ENCODE assay signal across 1 cellular context in the genomic region with DNA sequence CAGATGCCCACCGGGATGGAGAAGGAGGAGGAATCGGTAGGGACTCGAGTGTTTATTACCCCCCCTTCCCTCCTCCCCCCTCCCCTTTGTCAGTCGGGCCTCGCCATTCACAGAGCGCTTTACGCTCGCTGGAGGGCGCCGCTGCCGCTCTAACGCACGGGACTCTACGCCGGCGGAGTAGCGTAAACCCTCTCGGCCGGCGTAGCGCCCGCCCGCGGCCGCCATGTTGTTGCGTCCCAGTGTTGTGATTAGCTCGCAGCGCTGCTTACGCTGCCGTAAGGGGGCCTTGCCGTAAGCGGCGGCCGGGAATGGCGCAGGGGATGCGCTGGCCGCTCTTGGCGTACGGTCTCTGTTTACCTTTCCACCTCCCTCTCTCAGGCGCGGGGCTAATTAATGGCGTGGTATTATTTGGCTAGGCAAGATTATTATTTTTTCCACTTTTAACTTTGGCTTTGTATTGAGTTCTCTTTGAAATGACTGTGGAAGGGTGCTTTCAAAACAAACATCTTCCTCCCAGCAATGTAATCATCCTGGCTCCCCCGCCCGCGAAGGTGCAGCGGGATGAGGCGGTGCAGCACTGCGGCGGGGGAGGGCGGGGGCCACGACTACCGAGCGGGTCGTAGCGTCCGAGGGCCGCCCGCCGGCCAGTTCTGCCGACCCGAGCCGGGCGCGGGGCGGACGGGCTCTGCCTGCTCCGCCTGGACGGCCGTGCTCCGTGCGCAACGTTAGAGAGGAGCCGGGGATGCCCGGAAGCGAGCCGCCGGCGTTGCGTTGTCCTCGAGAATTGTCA.
TF ChIP-seq lines count a peak whose summit lies in the region.

No MANE protein-coding gene starts in this region.

TF ChIP-seq in K562, 482 proteins besides CTCF, POLR2A, EP300 and RAD21 (continued from another document and continues in another):
- TF ChIP-seq, protein P1, sequence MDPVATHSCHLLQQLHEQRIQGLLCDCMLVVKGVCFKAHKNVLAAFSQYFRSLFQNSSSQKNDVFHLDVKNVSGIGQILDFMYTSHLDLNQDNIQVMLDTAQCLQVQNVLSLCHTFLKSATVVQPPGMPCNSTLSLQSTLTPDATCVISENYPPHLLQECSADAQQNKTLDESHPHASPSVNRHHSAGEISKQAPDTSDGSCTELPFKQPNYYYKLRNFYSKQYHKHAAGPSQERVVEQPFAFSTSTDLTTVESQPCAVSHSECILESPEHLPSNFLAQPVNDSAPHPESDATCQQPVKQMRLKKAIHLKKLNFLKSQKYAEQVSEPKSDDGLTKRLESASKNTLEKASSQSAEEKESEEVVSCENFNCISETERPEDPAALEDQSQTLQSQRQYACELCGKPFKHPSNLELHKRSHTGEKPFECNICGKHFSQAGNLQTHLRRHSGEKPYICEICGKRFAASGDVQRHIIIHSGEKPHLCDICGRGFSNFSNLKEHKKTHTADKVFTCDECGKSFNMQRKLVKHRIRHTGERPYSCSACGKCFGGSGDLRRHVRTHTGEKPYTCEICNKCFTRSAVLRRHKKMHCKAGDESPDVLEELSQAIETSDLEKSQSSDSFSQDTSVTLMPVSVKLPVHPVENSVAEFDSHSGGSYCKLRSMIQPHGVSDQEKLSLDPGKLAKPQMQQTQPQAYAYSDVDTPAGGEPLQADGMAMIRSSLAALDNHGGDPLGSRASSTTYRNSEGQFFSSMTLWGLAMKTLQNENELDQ (CRISPR knock-in tag; IDR thresholded peaks at IDR 0.05; ENCODE audit: borderline replicate concordance), result no peak
- no peak for TF ChIP-seq SMARCA4 (IDR thresholded peaks at IDR 0.05)
- no peak for TF ChIP-seq STAT5B (CRISPR knock-in tag; IDR thresholded peaks at IDR 0.05)
- no peak for TF ChIP-seq ZKSCAN8 (CRISPR knock-in tag; IDR thresholded peaks at IDR 0.05)
- no peak for TF ChIP-seq HDAC2 (IDR thresholded peaks at IDR 0.05)
- TF ChIP-seq, protein P2, sequence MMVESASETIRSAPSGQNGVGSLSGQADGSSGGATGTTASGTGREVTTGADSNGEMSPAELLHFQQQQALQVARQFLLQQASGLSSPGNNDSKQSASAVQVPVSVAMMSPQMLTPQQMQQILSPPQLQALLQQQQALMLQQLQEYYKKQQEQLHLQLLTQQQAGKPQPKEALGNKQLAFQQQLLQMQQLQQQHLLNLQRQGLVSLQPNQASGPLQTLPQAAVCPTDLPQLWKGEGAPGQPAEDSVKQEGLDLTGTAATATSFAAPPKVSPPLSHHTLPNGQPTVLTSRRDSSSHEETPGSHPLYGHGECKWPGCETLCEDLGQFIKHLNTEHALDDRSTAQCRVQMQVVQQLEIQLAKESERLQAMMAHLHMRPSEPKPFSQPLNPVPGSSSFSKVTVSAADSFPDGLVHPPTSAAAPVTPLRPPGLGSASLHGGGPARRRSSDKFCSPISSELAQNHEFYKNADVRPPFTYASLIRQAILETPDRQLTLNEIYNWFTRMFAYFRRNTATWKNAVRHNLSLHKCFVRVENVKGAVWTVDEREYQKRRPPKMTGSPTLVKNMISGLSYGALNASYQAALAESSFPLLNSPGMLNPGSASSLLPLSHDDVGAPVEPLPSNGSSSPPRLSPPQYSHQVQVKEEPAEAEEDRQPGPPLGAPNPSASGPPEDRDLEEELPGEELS (CRISPR knock-in tag; IDR thresholded peaks at IDR 0.05; ENCODE audit: borderline replicate concordance), result no peak
- TF ChIP-seq, protein P3, sequence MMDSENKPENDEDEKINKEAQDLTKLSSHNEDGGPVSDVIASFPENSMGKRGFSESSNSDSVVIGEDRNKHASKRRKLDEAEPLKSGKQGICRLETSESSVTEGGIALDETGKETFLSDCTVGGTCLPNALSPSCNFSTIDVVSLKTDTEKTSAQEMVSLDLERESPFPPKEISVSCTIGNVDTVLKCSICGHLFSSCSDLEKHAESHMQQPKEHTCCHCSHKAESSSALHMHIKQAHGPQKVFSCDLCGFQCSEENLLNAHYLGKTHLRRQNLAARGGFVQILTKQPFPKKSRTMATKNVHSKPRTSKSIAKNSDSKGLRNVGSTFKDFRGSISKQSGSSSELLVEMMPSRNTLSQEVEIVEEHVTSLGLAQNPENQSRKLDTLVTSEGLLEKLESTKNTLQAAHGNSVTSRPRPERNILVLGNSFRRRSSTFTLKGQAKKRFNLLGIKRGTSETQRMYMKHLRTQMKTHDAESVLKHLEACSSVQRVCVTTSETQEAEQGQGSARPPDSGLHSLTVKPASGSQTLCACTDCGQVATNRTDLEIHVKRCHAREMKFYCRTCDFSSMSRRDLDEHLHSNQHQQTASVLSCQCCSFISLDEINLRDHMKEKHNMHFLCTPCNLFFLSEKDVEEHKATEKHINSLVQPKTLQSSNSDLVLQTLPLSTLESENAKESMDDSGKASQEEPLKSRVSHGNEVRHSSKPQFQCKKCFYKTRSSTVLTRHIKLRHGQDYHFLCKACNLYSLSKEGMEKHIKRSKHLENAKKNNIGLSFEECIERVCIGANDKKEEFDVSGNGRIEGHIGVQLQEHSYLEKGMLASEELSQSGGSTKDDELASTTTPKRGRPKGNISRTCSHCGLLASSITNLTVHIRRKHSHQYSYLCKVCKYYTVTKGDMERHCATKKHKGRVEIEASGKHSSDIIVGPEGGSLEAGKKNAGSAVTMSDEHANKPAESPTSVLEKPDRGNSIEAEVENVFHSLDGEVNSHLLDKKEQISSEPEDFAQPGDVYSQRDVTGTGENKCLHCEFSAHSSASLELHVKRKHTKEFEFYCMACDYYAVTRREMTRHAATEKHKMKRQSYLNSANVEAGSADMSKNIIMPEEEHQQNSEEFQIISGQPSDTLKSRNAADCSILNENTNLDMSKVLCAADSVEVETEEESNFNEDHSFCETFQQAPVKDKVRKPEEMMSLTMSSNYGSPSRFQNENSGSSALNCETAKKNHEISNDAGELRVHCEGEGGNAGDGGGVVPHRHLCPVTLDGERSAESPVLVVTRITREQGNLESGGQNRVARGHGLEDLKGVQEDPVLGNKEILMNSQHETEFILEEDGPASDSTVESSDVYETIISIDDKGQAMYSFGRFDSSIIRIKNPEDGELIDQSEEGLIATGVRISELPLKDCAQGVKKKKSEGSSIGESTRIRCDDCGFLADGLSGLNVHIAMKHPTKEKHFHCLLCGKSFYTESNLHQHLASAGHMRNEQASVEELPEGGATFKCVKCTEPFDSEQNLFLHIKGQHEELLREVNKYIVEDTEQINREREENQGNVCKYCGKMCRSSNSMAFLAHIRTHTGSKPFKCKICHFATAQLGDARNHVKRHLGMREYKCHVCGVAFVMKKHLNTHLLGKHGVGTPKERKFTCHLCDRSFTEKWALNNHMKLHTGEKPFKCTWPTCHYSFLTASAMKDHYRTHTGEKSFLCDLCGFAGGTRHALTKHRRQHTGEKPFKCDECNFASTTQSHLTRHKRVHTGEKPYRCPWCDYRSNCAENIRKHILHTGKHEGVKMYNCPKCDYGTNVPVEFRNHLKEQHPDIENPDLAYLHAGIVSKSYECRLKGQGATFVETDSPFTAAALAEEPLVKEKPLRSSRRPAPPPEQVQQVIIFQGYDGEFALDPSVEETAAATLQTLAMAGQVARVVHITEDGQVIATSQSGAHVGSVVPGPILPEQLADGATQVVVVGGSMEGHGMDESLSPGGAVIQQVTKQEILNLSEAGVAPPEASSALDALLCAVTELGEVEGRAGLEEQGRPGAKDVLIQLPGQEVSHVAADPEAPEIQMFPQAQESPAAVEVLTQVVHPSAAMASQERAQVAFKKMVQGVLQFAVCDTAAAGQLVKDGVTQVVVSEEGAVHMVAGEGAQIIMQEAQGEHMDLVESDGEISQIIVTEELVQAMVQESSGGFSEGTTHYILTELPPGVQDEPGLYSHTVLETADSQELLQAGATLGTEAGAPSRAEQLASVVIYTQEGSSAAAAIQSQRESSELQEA (IDR thresholded peaks at IDR 0.05; ENCODE audit: low read depth), result no peak
- TF ChIP-seq, protein P4, sequence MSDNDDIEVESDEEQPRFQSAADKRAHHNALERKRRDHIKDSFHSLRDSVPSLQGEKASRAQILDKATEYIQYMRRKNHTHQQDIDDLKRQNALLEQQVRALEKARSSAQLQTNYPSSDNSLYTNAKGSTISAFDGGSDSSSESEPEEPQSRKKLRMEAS (CRISPR knock-in tag; IDR thresholded peaks at IDR 0.05), result no peak
- peak; percentile 45 for TF ChIP-seq CCNT2 (IDR thresholded peaks at IDR 0.05; ENCODE audit: borderline replicate concordance, extremely low read depth, insufficient read length, low read depth, low read length)
- no peak; the same call in 1 of the 2 replicates for TF ChIP-seq SP1 (CRISPR knock-in tag; IDR thresholded peaks at IDR 0.05)
- TF ChIP-seq ZNF311 (CRISPR knock-in tag; IDR thresholded peaks at IDR 0.05), result no peak
- TF ChIP-seq CREB1 (IDR thresholded peaks at IDR 0.05), result peak; percentile 55; the same call in 1 of the 2 replicates
- TF ChIP-seq CREB1 (CRISPR knock-in tag; IDR thresholded peaks at IDR 0.05), result peak; percentile 80
- no peak for TF ChIP-seq SMAD2 (IDR thresholded peaks at IDR 0.05; ENCODE audit: low read depth, low read length)
- TF ChIP-seq, protein P5, sequence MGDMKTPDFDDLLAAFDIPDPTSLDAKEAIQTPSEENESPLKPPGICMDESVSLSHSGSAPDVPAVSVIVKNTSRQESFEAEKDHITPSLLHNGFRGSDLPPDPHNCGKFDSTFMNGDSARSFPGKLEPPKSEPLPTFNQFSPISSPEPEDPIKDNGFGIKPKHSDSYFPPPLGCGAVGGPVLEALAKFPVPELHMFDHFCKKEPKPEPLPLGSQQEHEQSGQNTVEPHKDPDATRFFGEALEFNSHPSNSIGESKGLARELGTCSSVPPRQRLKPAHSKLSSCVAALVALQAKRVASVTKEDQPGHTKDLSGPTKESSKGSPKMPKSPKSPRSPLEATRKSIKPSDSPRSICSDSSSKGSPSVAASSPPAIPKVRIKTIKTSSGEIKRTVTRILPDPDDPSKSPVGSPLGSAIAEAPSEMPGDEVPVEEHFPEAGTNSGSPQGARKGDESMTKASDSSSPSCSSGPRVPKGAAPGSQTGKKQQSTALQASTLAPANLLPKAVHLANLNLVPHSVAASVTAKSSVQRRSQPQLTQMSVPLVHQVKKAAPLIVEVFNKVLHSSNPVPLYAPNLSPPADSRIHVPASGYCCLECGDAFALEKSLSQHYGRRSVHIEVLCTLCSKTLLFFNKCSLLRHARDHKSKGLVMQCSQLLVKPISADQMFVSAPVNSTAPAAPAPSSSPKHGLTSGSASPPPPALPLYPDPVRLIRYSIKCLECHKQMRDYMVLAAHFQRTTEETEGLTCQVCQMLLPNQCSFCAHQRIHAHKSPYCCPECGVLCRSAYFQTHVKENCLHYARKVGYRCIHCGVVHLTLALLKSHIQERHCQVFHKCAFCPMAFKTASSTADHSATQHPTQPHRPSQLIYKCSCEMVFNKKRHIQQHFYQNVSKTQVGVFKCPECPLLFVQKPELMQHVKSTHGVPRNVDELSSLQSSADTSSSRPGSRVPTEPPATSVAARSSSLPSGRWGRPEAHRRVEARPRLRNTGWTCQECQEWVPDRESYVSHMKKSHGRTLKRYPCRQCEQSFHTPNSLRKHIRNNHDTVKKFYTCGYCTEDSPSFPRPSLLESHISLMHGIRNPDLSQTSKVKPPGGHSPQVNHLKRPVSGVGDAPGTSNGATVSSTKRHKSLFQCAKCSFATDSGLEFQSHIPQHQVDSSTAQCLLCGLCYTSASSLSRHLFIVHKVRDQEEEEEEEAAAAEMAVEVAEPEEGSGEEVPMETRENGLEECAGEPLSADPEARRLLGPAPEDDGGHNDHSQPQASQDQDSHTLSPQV (IDR thresholded peaks at IDR 0.05), result no peak
- TF ChIP-seq, protein P6, sequence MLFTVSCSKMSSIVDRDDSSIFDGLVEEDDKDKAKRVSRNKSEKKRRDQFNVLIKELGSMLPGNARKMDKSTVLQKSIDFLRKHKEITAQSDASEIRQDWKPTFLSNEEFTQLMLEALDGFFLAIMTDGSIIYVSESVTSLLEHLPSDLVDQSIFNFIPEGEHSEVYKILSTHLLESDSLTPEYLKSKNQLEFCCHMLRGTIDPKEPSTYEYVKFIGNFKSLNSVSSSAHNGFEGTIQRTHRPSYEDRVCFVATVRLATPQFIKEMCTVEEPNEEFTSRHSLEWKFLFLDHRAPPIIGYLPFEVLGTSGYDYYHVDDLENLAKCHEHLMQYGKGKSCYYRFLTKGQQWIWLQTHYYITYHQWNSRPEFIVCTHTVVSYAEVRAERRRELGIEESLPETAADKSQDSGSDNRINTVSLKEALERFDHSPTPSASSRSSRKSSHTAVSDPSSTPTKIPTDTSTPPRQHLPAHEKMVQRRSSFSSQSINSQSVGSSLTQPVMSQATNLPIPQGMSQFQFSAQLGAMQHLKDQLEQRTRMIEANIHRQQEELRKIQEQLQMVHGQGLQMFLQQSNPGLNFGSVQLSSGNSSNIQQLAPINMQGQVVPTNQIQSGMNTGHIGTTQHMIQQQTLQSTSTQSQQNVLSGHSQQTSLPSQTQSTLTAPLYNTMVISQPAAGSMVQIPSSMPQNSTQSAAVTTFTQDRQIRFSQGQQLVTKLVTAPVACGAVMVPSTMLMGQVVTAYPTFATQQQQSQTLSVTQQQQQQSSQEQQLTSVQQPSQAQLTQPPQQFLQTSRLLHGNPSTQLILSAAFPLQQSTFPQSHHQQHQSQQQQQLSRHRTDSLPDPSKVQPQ (CRISPR knock-in tag; IDR thresholded peaks at IDR 0.05; ENCODE audit: borderline replicate concordance), result no peak
